12 cellular contexts compared by ENCODE assay signal in genomic region chr11:94142308-94143277, GRCh38. TPM values are rescaled to one million over a fixed set of nuclear protein-coding genes. Genes with fewer than 3 reads are reported as not detected.
DNase-seq lines count a peak whose midpoint lies in the region; ATAC-seq and TF ChIP-seq lines count a peak whose summit lies in the region.
"Had no signal": no experiment of that assay in that cellular context is flagged by ENCODE, and none has a peak within 500 bp of the region (broad histone marks: within the 10 kb centered on the region; RNA-seq: fewer than 3 reads in every experiment).

No MANE protein-coding gene starts in this region.

- H3K36me3 ChIP-seq in neural progenitor cell, result no peaks in the 10 kb centered on the region
- H3K36me3 ChIP-seq: thyroid gland had no signal

- H3K4me3 ChIP-seq in neural progenitor cell, result no peak overlapping the region
- H3K4me3 ChIP-seq: thyroid gland had no signal

- ATAC-seq in GM18907 (IDR thresholded peaks at IDR 0.05; ENCODE audit: unreplicated experiment) (peak; percentile 51), HG03175 (IDR thresholded peaks at IDR 0.05; ENCODE audit: unreplicated experiment) (no peak)
- no peak for ATAC-seq in naive thymus-derived CD8-positive, alpha-beta T cell
- ATAC-seq: CD8-positive, alpha-beta T cell had no signal

- H3K79me2 ChIP-seq in neural progenitor cell (ENCODE audit: low read depth), result peaks cover 100% of the 10 kb centered on the region

- peaks cover 43% of the 10 kb centered on the region for H3K4me1 Mint-ChIP-seq in neural progenitor cell
- H3K4me1 Mint-ChIP-seq in naive thymus-derived CD8-positive, alpha-beta T cell, result peaks cover 43 to 73% (median 71%) of the 10 kb centered on the region in 4 donors

- no peaks in the 10 kb centered on the region for H3K27me3 ChIP-seq in neural progenitor cell
- H3K27me3 ChIP-seq: thyroid gland had no signal

- TF ChIP-seq CTCF in neural progenitor cell (IDR thresholded peaks at IDR 0.05), result no peak

- peaks cover 84% of the 10 kb centered on the region for H4K20me1 ChIP-seq in neural progenitor cell (ENCODE audit: low read depth)

- H3K9me3 ChIP-seq in neural progenitor cell (ENCODE audit: low read depth), result no peaks in the 10 kb centered on the region
- H3K9me3 ChIP-seq: thyroid gland had no signal

- POLR2A ChIA-PET in naive thymus-derived CD8-positive, alpha-beta T cell (lab: Charles Lee), result no interaction called here

- H3K9ac ChIP-seq in neural progenitor cell, result no peak overlapping the region

- H3K9me3 Mint-ChIP-seq in neural progenitor cell, result no peaks in the 10 kb centered on the region
- peaks cover 0 to 2% (median 0%) of the 10 kb centered on the region in 9 donors for H3K9me3 Mint-ChIP-seq in naive thymus-derived CD8-positive, alpha-beta T cell
- H3K9me3 Mint-ChIP-seq: CD8-positive, alpha-beta T cell had no signal

- H3K27ac Mint-ChIP-seq in neural progenitor cell, result peak overlapping the region; percentile 58
- peak overlapping the region in 1 of 10 donors; percentile 77 for H3K27ac Mint-ChIP-seq in naive thymus-derived CD8-positive, alpha-beta T cell
- H3K27ac Mint-ChIP-seq: CD8-positive, alpha-beta T cell had no signal

- H2AFZ ChIP-seq in neural progenitor cell (replicated peaks), result no peak overlapping the region

- DNase-seq in NCI-H345 (lab: John Stamatoyannopoulos, UW) (peak; percentile 73), epidermal melanocyte (ENCODE audit: insufficient read length, low spot score) (peak; percentile 19), neural progenitor cell (ENCODE audit: low spot score) (no peak), cerebellar nuclear complex (lab: John Stamatoyannopoulos, UW) (no peak), iPS-NIHi7 (ENCODE audit: extremely low spot score) (no peak)
- DNase-seq in naive thymus-derived CD8-positive, alpha-beta T cell, result no peak
- DNase-seq: CD8-positive, alpha-beta T cell; NCI-H1436 treated with DMSO at 0.1 percent for 48 hours; T-helper 9 cell; thyroid gland had no signal

- H3K27me3 Mint-ChIP-seq in neural progenitor cell (ENCODE audit: insufficient read depth, low read depth), result peaks cover 2% of the 10 kb centered on the region
- H3K27me3 Mint-ChIP-seq in naive thymus-derived CD8-positive, alpha-beta T cell, result no peaks in the 10 kb centered on the region

- peak overlapping the region; percentile 4 for H3K4me2 ChIP-seq in neural progenitor cell

- H3K4me1 ChIP-seq in neural progenitor cell, result peaks cover 49% of the 10 kb centered on the region

- H3K27ac ChIP-seq in neural progenitor cell, result peak overlapping the region; percentile 22
- H3K27ac ChIP-seq: thyroid gland had no signal

- H3K4me3 Mint-ChIP-seq in neural progenitor cell, result no peak overlapping the region
- no peak overlapping the region for H3K4me3 Mint-ChIP-seq in naive thymus-derived CD8-positive, alpha-beta T cell
- H3K4me3 Mint-ChIP-seq: CD8-positive, alpha-beta T cell had no signal

- H3F3A ChIP-seq in neural progenitor cell (ENCODE audit: low read depth), result peaks cover 6% of the 10 kb centered on the region

- no peaks in the 10 kb centered on the region for H3K36me3 Mint-ChIP-seq in neural progenitor cell
- no peaks in the 10 kb centered on the region for H3K36me3 Mint-ChIP-seq in naive thymus-derived CD8-positive, alpha-beta T cell

RNA-seq across cellular contexts. Expression of gene PANX1, which starts 14.0 kb away (rescaled TPM):
- 26.1 and 26.4 TPM in 2 replicates for total RNA-seq in neural progenitor cell (ENCODE audit: low replicate concordance)
- total RNA-seq in naive thymus-derived CD8-positive, alpha-beta T cell, result 1 to 10 TPM; 6.2 to 6.4 TPM
- polyA plus RNA-seq in naive thymus-derived CD8-positive, alpha-beta T cell, result 1 to 10 TPM; 4.6 to 8.7 (median 7.8) TPM

Comparison
In these comparisons a context has a peak if more than half of its experiments do, and no peak if none do; other contexts are left out.
1. DNase-seq: peak in NCI-H345 (single experiment) and epidermal melanocyte (single experiment); none in neural progenitor cell (single experiment), cerebellar nuclear complex (0 of 2), iPS-NIHi7 (single experiment) and naive thymus-derived CD8-positive, alpha-beta T cell (0 of 10).